Comparison of ENCODE assay signal across 32 cellular contexts in genomic region chr9:132035679-132036078, GRCh38.
"Had no signal": no experiment of that assay in that cellular context is flagged by ENCODE, and none has a peak within 500 bp of the region (broad histone marks: within the 10 kb centered on the region; RNA-seq: fewer than 3 reads in every experiment).

No MANE protein-coding gene starts in this region.

- H3K27ac Mint-ChIP-seq: activated B cell treated with CpG ODN at 0.5 μM for 24 hours; activated CD4-positive, alpha-beta memory T cell treated with anti-CD3 and anti-CD28 coated beads for 36 hours; activated CD4-positive, alpha-beta T cell treated with anti-CD3 and anti-CD28 coated beads, Interleukin-2, amount 10 ng/mL, durations not matched to agents 24 days and 14 days; activated CD8-positive, alpha-beta T cell treated with anti-CD3 and anti-CD28 coated beads for 36 hours; activated naive CD4-positive, alpha-beta T cell treated with anti-CD3 and anti-CD28 coated beads, Interleukin-2, amount 10 ng/mL, durations not matched to agents 7 days and 5 days; activated naive CD4-positive, alpha-beta T cell treated with anti-CD3 and anti-CD28 coated beads, Interleukin-2, amount 50 U/mL, for 24 hours; activated naive CD8-positive, alpha-beta T cell treated with anti-CD3 and anti-CD28 coated beads, Interleukin-2, amount 10 ng/mL, durations not matched to agents 7 days and 5 days; activated naive CD8-positive, alpha-beta T cell treated with anti-CD3 and anti-CD28 coated beads, Interleukin-2, amount 50 U/mL, for 24 hours; activated T-cell treated with anti-CD3 and anti-CD28 coated beads, Interleukin-2, amount 50 U/mL, for 72 hours; activated T-helper 1 cell treated with anti-CD3 and anti-CD28 coated beads, Interleukin-12 subunit alpha, Interleukin-12 subunit beta, Interleukin-2, Interleukin-4 antibody, amounts not matched to agents 30 ng/mL and 10 ng/mL and 1 ng/mL, durations not matched to agents 14 hours and 24 hours and 36 hours; activated T-helper 17 cell treated with anti-CD3 and anti-CD28 coated beads, Interleukin-2, amount 50 U/mL, for 72 hours had no signal

- ATAC-seq: activated CD8-positive, alpha-beta T cell treated with anti-CD3 and anti-CD28 coated beads for 36 hours; activated naive CD8-positive, alpha-beta T cell treated with anti-CD3 and anti-CD28 coated beads, Interleukin-2, amount 50 U/mL, for 24 hours; activated T-cell treated with anti-CD3 and anti-CD28 coated beads, Interleukin-2, amount 50 U/mL, for 4 hours; activated T-cell treated with anti-CD3 and anti-CD28 coated beads, Interleukin-2, amount 50 U/mL, for 72 hours; activated T-helper 17 cell treated with anti-CD3 and anti-CD28 coated beads, Interleukin-2, amount 50 U/mL, for 72 hours; T-helper 17 cell had no signal

- H3K27me3 ChIP-seq: ascending aorta, cardiac muscle cell had no signal

- H3K36me3 ChIP-seq: ascending aorta, cardiac muscle cell had no signal

- H3K36me3 Mint-ChIP-seq: activated CD4-positive, alpha-beta memory T cell treated with anti-CD3 and anti-CD28 coated beads for 36 hours; activated naive CD4-positive, alpha-beta T cell treated with anti-CD3 and anti-CD28 coated beads, Interleukin-2, amount 10 ng/mL, durations not matched to agents 7 days and 5 days; activated naive CD8-positive, alpha-beta T cell; brain had no signal

- H3K9me3 ChIP-seq: ascending aorta had no signal

- H3K4me3 ChIP-seq: ascending aorta, cardiac muscle cell had no signal

- H3K4me3 Mint-ChIP-seq: activated B cell treated with CpG ODN at 0.5 μM for 24 hours; activated CD4-positive, alpha-beta memory T cell treated with anti-CD3 and anti-CD28 coated beads for 36 hours; activated CD4-positive, alpha-beta T cell treated with anti-CD3 and anti-CD28 coated beads, Interleukin-2, amount 10 ng/mL, durations not matched to agents 24 days and 14 days; activated CD8-positive, alpha-beta T cell treated with anti-CD3 and anti-CD28 coated beads for 36 hours; activated naive CD4-positive, alpha-beta T cell treated with anti-CD3 and anti-CD28 coated beads, Interleukin-2, amount 10 ng/mL, durations not matched to agents 7 days and 5 days; activated naive CD4-positive, alpha-beta T cell treated with anti-CD3 and anti-CD28 coated beads, Interleukin-2, amount 50 U/mL, for 24 hours; activated naive CD8-positive, alpha-beta T cell; activated naive CD8-positive, alpha-beta T cell treated with anti-CD3 and anti-CD28 coated beads, Interleukin-2, amount 10 ng/mL, durations not matched to agents 7 days and 5 days; activated naive CD8-positive, alpha-beta T cell treated with anti-CD3 and anti-CD28 coated beads, Interleukin-2, amount 50 U/mL, for 24 hours; activated T-cell treated with anti-CD3 and anti-CD28 coated beads, Interleukin-2, amount 50 U/mL, for 4 hours; activated T-cell treated with anti-CD3 and anti-CD28 coated beads, Interleukin-2, amount 50 U/mL, for 72 hours; activated T-helper 1 cell treated with anti-CD3 and anti-CD28 coated beads, Interleukin-12 subunit alpha, Interleukin-12 subunit beta, Interleukin-2, Interleukin-4 antibody, amounts not matched to agents 30 ng/mL and 10 ng/mL and 1 ng/mL, durations not matched to agents 14 hours and 24 hours and 36 hours; activated T-helper 17 cell treated with anti-CD3 and anti-CD28 coated beads, Interleukin-2, amount 50 U/mL, for 72 hours; brain; central memory CD8-positive, alpha-beta T cell; T-helper 17 cell had no signal

- H3K27ac ChIP-seq: ascending aorta, cardiac muscle cell, VCaP had no signal

- H3K4me1 ChIP-seq: ascending aorta had no signal

- H3K9me3 Mint-ChIP-seq: activated B cell treated with CpG ODN at 0.5 μM for 24 hours; activated CD4-positive, alpha-beta memory T cell treated with anti-CD3 and anti-CD28 coated beads for 36 hours; activated CD4-positive, alpha-beta T cell treated with anti-CD3 and anti-CD28 coated beads, Interleukin-2, amount 10 ng/mL, durations not matched to agents 24 days and 14 days; activated CD8-positive, alpha-beta T cell treated with anti-CD3 and anti-CD28 coated beads for 36 hours; activated naive CD4-positive, alpha-beta T cell treated with anti-CD3 and anti-CD28 coated beads, Interleukin-2, amount 10 ng/mL, durations not matched to agents 7 days and 5 days; activated naive CD4-positive, alpha-beta T cell treated with anti-CD3 and anti-CD28 coated beads, Interleukin-2, amount 50 U/mL, for 24 hours; activated naive CD8-positive, alpha-beta T cell treated with anti-CD3 and anti-CD28 coated beads, Interleukin-2, amount 10 ng/mL, durations not matched to agents 7 days and 5 days; activated naive CD8-positive, alpha-beta T cell treated with anti-CD3 and anti-CD28 coated beads, Interleukin-2, amount 50 U/mL, for 24 hours; activated T-cell treated with anti-CD3 and anti-CD28 coated beads, Interleukin-2, amount 50 U/mL, for 4 hours; activated T-cell treated with anti-CD3 and anti-CD28 coated beads, Interleukin-2, amount 50 U/mL, for 72 hours; activated T-helper 1 cell treated with anti-CD3 and anti-CD28 coated beads, Interleukin-12 subunit alpha, Interleukin-12 subunit beta, Interleukin-2, Interleukin-4 antibody, amounts not matched to agents 30 ng/mL and 10 ng/mL and 1 ng/mL, durations not matched to agents 14 hours and 24 hours and 36 hours; activated T-helper 17 cell treated with anti-CD3 and anti-CD28 coated beads, Interleukin-2, amount 50 U/mL, for 72 hours; brain; central memory CD8-positive, alpha-beta T cell had no signal

- DNase-seq: activated B cell treated with CpG ODN at 0.5 μM for 24 hours; activated CD4-positive, alpha-beta memory T cell treated with anti-CD3 and anti-CD28 coated beads for 36 hours; activated CD4-positive, alpha-beta T cell treated with anti-CD3 and anti-CD28 coated beads for 4 hours; activated CD4-positive, alpha-beta T cell treated with anti-CD3 and anti-CD28 coated beads, Interleukin-2, amount 10 ng/mL, durations not matched to agents 24 days and 14 days; activated CD4-positive, alpha-beta T cell treated with anti-CD3 and anti-CD28 coated beads, Interleukin-2, amount 50 U/mL, for 1 hour; activated CD4-positive, alpha-beta T cell treated with anti-CD3 and anti-CD28 coated beads, Interleukin-2, amount 50 U/mL, for 4 hours; activated CD4-positive, CD25-positive, alpha-beta regulatory T cell treated with anti-CD3 and anti-CD28 coated beads, Interleukin-2, amount 50 U/mL, for 72 hours; activated CD8-positive, alpha-beta memory T cell treated with anti-CD3 and anti-CD28 coated beads, Interleukin-2, amount 50 U/mL, for 4 hours; activated CD8-positive, alpha-beta T cell treated with anti-CD3 and anti-CD28 coated beads for 36 hours; activated effector memory CD4-positive, alpha-beta T cell treated with anti-CD3 and anti-CD28 coated beads, Interleukin-2, amount 50 U/mL, for 16 hours; activated naive CD4-positive, alpha-beta T cell treated with anti-CD3 and anti-CD28 coated beads, Interleukin-2, amount 10 ng/mL, durations not matched to agents 7 days and 5 days; activated naive CD4-positive, alpha-beta T cell treated with Interleukin-2 at 50 U/mL for 16 hours; activated naive CD8-positive, alpha-beta T cell treated with anti-CD3 and anti-CD28 coated beads, Interleukin-2, amount 10 ng/mL, durations not matched to agents 7 days and 5 days; activated naive CD8-positive, alpha-beta T cell treated with anti-CD3 and anti-CD28 coated beads, Interleukin-2, amount 50 U/mL, for 24 hours; activated T-cell treated with anti-CD3 and anti-CD28 coated beads for 4 hours; activated T-cell treated with anti-CD3 and anti-CD28 coated beads, Interleukin-2, amount 50 U/mL, for 1 hour; activated T-cell treated with anti-CD3 and anti-CD28 coated beads, Interleukin-2, amount 50 U/mL, for 4 hours; activated T-cell treated with anti-CD3 and anti-CD28 coated beads, Interleukin-2, amount 50 U/mL, for 72 hours; amygdala; anterior cingulate cortex; caudate nucleus; cerebellar nuclear complex; T-helper 17 cell had no signal

- H3K27me3 Mint-ChIP-seq: activated B cell treated with CpG ODN at 0.5 μM for 24 hours; activated CD4-positive, alpha-beta memory T cell treated with anti-CD3 and anti-CD28 coated beads for 36 hours; activated CD4-positive, alpha-beta T cell treated with anti-CD3 and anti-CD28 coated beads, Interleukin-2, amount 10 ng/mL, durations not matched to agents 24 days and 14 days; activated CD8-positive, alpha-beta T cell treated with anti-CD3 and anti-CD28 coated beads for 36 hours; activated naive CD4-positive, alpha-beta T cell treated with anti-CD3 and anti-CD28 coated beads, Interleukin-2, amount 10 ng/mL, durations not matched to agents 7 days and 5 days; activated naive CD4-positive, alpha-beta T cell treated with anti-CD3 and anti-CD28 coated beads, Interleukin-2, amount 50 U/mL, for 24 hours; activated naive CD8-positive, alpha-beta T cell; activated naive CD8-positive, alpha-beta T cell treated with anti-CD3 and anti-CD28 coated beads, Interleukin-2, amount 10 ng/mL, durations not matched to agents 7 days and 5 days; activated naive CD8-positive, alpha-beta T cell treated with anti-CD3 and anti-CD28 coated beads, Interleukin-2, amount 50 U/mL, for 24 hours; activated T-helper 17 cell treated with anti-CD3 and anti-CD28 coated beads, Interleukin-2, amount 50 U/mL, for 72 hours; brain; central memory CD8-positive, alpha-beta T cell; T-helper 17 cell had no signal
